In genomic region chr5:55231476-55232193, GRCh38 we compare ENCODE assay signal across 1 cellular context.
TF ChIP-seq lines count a peak whose summit lies in the region.

No MANE protein-coding gene starts in this region.

TF ChIP-seq in HepG2, 621 proteins besides CTCF, POLR2A, EP300 and RAD21 (continued from another document):
- TF ChIP-seq ZBTB33 (CRISPR knock-in tag; IDR thresholded peaks at IDR 0.05) (peak; percentile 58; the same call in 1 of the 2 replicates), ZNF260 (CRISPR knock-in tag; IDR thresholded peaks at IDR 0.05; ENCODE audit: borderline replicate concordance, low read depth) (no peak), ZBTB7B (CRISPR knock-in tag; IDR thresholded peaks at IDR 0.05) (no peak), CBX2 (IDR thresholded peaks at IDR 0.05; ENCODE audit: low read depth, low read length) (peak; percentile 97; the same call in 1 of the 2 replicates), CBX2 (CRISPR knock-in tag; IDR thresholded peaks at IDR 0.05; ENCODE audit: low read depth) (0 out of 2 replicates have a peak, but pooled peaks have one; percentile 27), MEF2D (CRISPR knock-in tag; IDR thresholded peaks at IDR 0.05) (no peak), ZNF781 (CRISPR knock-in tag; IDR thresholded peaks at IDR 0.05; ENCODE audit: borderline replicate concordance, not compliant biosample characterization) (no peak), ZSCAN12 (CRISPR knock-in tag; IDR thresholded peaks at IDR 0.05) (no peak), NFIC (IDR thresholded peaks at IDR 0.05; ENCODE audit: low read length) (no peak)
